In the genomic region with DNA sequence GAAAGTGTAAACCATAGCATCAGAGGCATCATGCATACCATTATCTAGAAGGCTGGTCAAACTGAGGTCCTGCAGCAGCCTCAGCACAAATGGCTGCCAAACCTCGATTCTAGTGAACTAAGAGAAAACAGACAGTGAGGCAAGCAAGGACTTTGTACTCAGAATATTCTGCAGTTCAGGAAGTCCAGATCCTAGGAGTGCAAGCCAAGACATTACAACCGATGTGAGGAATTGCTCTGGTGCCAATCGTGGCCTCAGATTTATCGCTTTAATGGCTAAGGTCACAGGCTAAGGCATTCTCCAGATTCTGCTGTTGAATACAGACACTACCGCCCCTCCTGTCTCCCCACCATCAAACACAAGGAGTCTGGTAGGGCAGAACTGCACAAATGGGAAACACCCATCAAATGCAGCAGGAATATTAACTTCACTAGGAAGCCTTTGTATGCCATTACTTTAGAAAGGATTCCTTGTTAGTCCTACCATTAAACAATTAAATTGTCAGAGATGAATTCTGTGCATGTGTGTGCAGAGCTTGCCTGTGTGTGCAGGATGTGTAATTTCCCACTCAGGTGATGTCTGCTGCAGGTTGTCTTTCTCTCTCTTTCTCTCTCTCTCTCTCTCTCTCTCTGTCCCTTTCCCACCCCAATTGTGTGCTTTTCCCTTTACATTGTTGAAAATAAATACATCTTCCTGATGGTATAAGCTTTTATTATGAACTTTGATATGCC, we compare ENCODE assay signal across 16 cellular contexts. TPM values are rescaled to one million over a fixed set of nuclear protein-coding genes. Genes with fewer than 3 reads are reported as not detected.
DNase-seq lines count a peak whose midpoint lies in the region; ATAC-seq, FAIRE-seq and TF ChIP-seq lines count a peak whose summit lies in the region.
"Had no signal": no experiment of that assay in that cellular context is flagged by ENCODE, and none has a peak within 500 bp of the region (broad histone marks: within the 10 kb centered on the region; RNA-seq: fewer than 3 reads in every experiment).

No MANE protein-coding gene starts in this region.

- H3K4me1 ChIP-seq in HEK293 (ENCODE audit: control insufficient read depth, insufficient read depth, low read length) (0 out of 2 replicates have a peak, but pooled peaks cover 5% of the 10 kb centered on the region), colonic mucosa (peaks cover 13% of the 10 kb centered on the region), small intestine (ENCODE audit: control insufficient read depth in 2 of 2, insufficient read depth in 1 of 2, low read depth in 1 of 2, low read length in 1 of 2) (peaks cover 0 to 3% of the 10 kb centered on the region in 2 donors), gastrocnemius medialis (no peaks in the 10 kb centered on the region)

- H3K27me3 ChIP-seq in colonic mucosa (no peaks in the 10 kb centered on the region), small intestine (ENCODE audit: control insufficient read depth in 2 of 2, insufficient read depth in 2 of 2, low read length in 2 of 2) (no peaks in the 10 kb centered on the region), gastrocnemius medialis (peaks cover 0 to 4% (median 0%) of the 10 kb centered on the region in 3 donors)

- H3K27ac Mint-ChIP-seq in mesothelial cell of epicardium = peak overlapping the region; percentile 89
- H3K27ac Mint-ChIP-seq: activated CD4-positive, alpha-beta T cell treated with anti-CD3 and anti-CD28 coated beads, Interleukin-2, amount 10 ng/mL, durations not matched to agents 24 days and 14 days had no signal

- no peaks in the 10 kb centered on the region for H3K36me3 ChIP-seq in HEK293 (ENCODE audit: control insufficient read depth in 2 of 2, insufficient read depth in 1 of 2, low read length in 2 of 2)
- H3K36me3 ChIP-seq in colonic mucosa = no peaks in the 10 kb centered on the region
- H3K36me3 ChIP-seq in small intestine (ENCODE audit: control insufficient read depth in 2 of 2, insufficient read depth in 2 of 2, low read length in 2 of 2) = no peaks in the 10 kb centered on the region
- H3K36me3 ChIP-seq in gastrocnemius medialis = no peaks in the 10 kb centered on the region

- no peaks in the 10 kb centered on the region for H3K9me3 Mint-ChIP-seq in mesothelial cell of epicardium
- H3K9me3 Mint-ChIP-seq: activated CD4-positive, alpha-beta T cell treated with anti-CD3 and anti-CD28 coated beads, Interleukin-2, amount 10 ng/mL, durations not matched to agents 24 days and 14 days; neural crest cell had no signal

- no peak for TF ChIP-seq POLR2A in gastrocnemius medialis (IDR thresholded peaks at IDR 0.05)

- peak overlapping the region in 1 of 2 donors; percentile 54 for H3K9ac ChIP-seq in colonic mucosa (ENCODE audit: low read depth in 2 of 2, low read length in 2 of 2)

- POLR2A ChIA-PET in HEK293 (lab: Yijun Ruan, JAX) = interaction anchor here (0.7 to 1.7 kb wide), 5 partner anchors 9 to 77 kb away, joined by 3 to 9 read pairs (median 5); a partner anchor contains a TSS

- H3K4me1 Mint-ChIP-seq in mesothelial cell of epicardium = peaks cover 19% of the 10 kb centered on the region
- H3K4me1 Mint-ChIP-seq: activated CD4-positive, alpha-beta T cell treated with anti-CD3 and anti-CD28 coated beads, Interleukin-2, amount 10 ng/mL, durations not matched to agents 24 days and 14 days had no signal

- no peak overlapping the region for H3K4me3 Mint-ChIP-seq in mesothelial cell of epicardium
- H3K4me3 Mint-ChIP-seq: activated CD4-positive, alpha-beta T cell treated with anti-CD3 and anti-CD28 coated beads, Interleukin-2, amount 10 ng/mL, durations not matched to agents 24 days and 14 days; neural crest cell had no signal

- no peaks in the 10 kb centered on the region for H3K27me3 Mint-ChIP-seq in mesothelial cell of epicardium (ENCODE audit: low read depth)

- no peak for TF ChIP-seq CTCF in HEK293 (tag by site-specific recombination; IDR thresholded peaks at IDR 0.05)
- TF ChIP-seq CTCF in colonic mucosa (IDR thresholded peaks at IDR 0.05) = no peak
- TF ChIP-seq CTCF in mesothelial cell of epicardium (IDR thresholded peaks at IDR 0.05; ENCODE audit: unreplicated experiment) = no peak
- TF ChIP-seq CTCF in gastrocnemius medialis (IDR thresholded peaks at IDR 0.05 in 4 of 5, conservative IDR thresholded peaks at IDR 0.05 in 1 of 5) = no peak

- H3K27ac ChIP-seq in HEK293 (ENCODE audit: extremely low read depth, low read depth, low read length) = no peak overlapping the region; the same call in 1 of the 2 replicates
- H3K27ac ChIP-seq in colonic mucosa = peak overlapping the region; percentile 79
- H3K27ac ChIP-seq in small intestine (ENCODE audit: low read depth in 1 of 2, low read length in 1 of 2) = peak overlapping the region in 1 of 2 donors; percentile 23
- no peak overlapping the region for H3K27ac ChIP-seq in gastrocnemius medialis

- H3K36me3 Mint-ChIP-seq in mesothelial cell of epicardium = no peaks in the 10 kb centered on the region

- intact Hi-C loops in colonic mucosa (cut with DNase I) = no loop called here
- intact Hi-C loops in gastrocnemius medialis (cut with DNase I; ENCODE audit: low total_unique reads) = no loop called here

- H3K4me3 ChIP-seq in HEK293 (ENCODE audit: low read depth, low read length) (no peak overlapping the region), colonic mucosa (no peak overlapping the region), small intestine (ENCODE audit: low read depth in 1 of 2, low read length in 2 of 2) (no peak overlapping the region), gastrocnemius medialis (no peak overlapping the region)
- H3K4me3 ChIP-seq: K562 had no signal

- no peak for ATAC-seq in gastrocnemius medialis
- ATAC-seq: K562 had no signal

- CTCF ChIA-PET in HEK293 (lab: Yijun Ruan, JAX) = interaction anchor here (0.6 to 1.8 kb wide), 3 partner anchors 11 to 658 kb away, joined by 3 to 13 read pairs (median 4); no protein-coding TSS in a partner anchor

- no peak for FAIRE-seq in small intestine (lab: Jason Lieb, UNC)
- FAIRE-seq: K562 had no signal

- DNase-seq in colonic mucosa (peak; percentile 59), mesothelial cell of epicardium (ENCODE audit: low spot score in 2 of 2, unreplicated experiment in 2 of 2) (no peak), small intestine (peak; percentile 86), NCI-H1092 treated with DMSO at 0.1 percent for 48 hours (lab: John Stamatoyannopoulos, UW) (no peak), gastrocnemius medialis (no peak), NCI-H2107 (lab: John Stamatoyannopoulos, UW) (no peak)
- DNase-seq in stimulated activated naive CD4-positive, alpha-beta T cell (lab: John Stamatoyannopoulos, UW) = no peak
- DNase-seq: activated CD4-positive, alpha-beta T cell treated with anti-CD3 and anti-CD28 coated beads, Interleukin-2, amount 10 ng/mL, durations not matched to agents 24 days and 14 days; activated CD8-positive, alpha-beta memory T cell treated with anti-CD3 and anti-CD28 coated beads, Interleukin-2, amount 50 U/mL, for 48 hours; cortex of kidney; GOT3; mammary epithelial cell; NCI-H774 had no signal

- in situ Hi-C loops in gastrocnemius medialis (cut with MboI; ENCODE audit: low sequenced_read_pairs in 4 of 4) = no loop called here

- WGBS in small intestine, 3 donors = 7 to 35% (median 31%) methylated on average over 5 of the region's 5 CpGs

- no peaks in the 10 kb centered on the region for H3K9me3 ChIP-seq in HEK293 (ENCODE audit: control insufficient read depth, insufficient read depth, low read depth, low read length)
- no peaks in the 10 kb centered on the region for H3K9me3 ChIP-seq in colonic mucosa
- H3K9me3 ChIP-seq in small intestine (ENCODE audit: control insufficient read depth, low read depth) = no peaks in the 10 kb centered on the region
- no peaks in the 10 kb centered on the region for H3K9me3 ChIP-seq in gastrocnemius medialis

TF ChIP-seq in HEK293, 187 proteins besides CTCF, POLR2A, EP300 and RAD21 (continues in another document):
- TF ChIP-seq YY2 (tag by site-specific recombination; IDR thresholded peaks at IDR 0.05) = no peak
- TF ChIP-seq ZNF354C (tag by site-specific recombination; IDR thresholded peaks at IDR 0.05; ENCODE audit: borderline replicate concordance, low read depth) = no peak
- TF ChIP-seq ZNF175 (tag by site-specific recombination; IDR thresholded peaks at IDR 0.05) = no peak
- TF ChIP-seq ZNF544 (tag by site-specific recombination; IDR thresholded peaks at IDR 0.05) = no peak
- TF ChIP-seq, protein P1, sequence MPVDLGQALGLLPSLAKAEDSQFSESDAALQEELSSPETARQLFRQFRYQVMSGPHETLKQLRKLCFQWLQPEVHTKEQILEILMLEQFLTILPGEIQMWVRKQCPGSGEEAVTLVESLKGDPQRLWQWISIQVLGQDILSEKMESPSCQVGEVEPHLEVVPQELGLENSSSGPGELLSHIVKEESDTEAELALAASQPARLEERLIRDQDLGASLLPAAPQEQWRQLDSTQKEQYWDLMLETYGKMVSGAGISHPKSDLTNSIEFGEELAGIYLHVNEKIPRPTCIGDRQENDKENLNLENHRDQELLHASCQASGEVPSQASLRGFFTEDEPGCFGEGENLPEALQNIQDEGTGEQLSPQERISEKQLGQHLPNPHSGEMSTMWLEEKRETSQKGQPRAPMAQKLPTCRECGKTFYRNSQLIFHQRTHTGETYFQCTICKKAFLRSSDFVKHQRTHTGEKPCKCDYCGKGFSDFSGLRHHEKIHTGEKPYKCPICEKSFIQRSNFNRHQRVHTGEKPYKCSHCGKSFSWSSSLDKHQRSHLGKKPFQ (tag by site-specific recombination; IDR thresholded peaks at IDR 0.05) = no peak
- TF ChIP-seq ZNF510 (tag by site-specific recombination; IDR thresholded peaks at IDR 0.05; ENCODE audit: insufficient replicate concordance) = no peak
- TF ChIP-seq, protein P2, sequence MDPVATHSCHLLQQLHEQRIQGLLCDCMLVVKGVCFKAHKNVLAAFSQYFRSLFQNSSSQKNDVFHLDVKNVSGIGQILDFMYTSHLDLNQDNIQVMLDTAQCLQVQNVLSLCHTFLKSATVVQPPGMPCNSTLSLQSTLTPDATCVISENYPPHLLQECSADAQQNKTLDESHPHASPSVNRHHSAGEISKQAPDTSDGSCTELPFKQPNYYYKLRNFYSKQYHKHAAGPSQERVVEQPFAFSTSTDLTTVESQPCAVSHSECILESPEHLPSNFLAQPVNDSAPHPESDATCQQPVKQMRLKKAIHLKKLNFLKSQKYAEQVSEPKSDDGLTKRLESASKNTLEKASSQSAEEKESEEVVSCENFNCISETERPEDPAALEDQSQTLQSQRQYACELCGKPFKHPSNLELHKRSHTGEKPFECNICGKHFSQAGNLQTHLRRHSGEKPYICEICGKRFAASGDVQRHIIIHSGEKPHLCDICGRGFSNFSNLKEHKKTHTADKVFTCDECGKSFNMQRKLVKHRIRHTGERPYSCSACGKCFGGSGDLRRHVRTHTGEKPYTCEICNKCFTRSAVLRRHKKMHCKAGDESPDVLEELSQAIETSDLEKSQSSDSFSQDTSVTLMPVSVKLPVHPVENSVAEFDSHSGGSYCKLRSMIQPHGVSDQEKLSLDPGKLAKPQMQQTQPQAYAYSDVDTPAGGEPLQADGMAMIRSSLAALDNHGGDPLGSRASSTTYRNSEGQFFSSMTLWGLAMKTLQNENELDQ (tag by site-specific recombination; IDR thresholded peaks at IDR 0.05; ENCODE audit: low read depth) = no peak

RNA-seq across cellular contexts. Expression of a gene that starts 9.3 kb away (rescaled TPM):
- total RNA-seq in colonic mucosa = 1 to 10 TPM; 4.2 to 4.6 TPM
- 7.4 to 8.2 TPM (median 8.1 TPM) in 3 replicates for total RNA-seq in mesothelial cell of epicardium
- under 1 TPM in 1 of 3 donors, not detected in 2; 0.88 TPM for polyA plus RNA-seq in small intestine
- total RNA-seq in gastrocnemius medialis = under 1 TPM in 3 of 4 donors, not detected in 1; 0.10 to 0.41 (median 0.16) TPM
- total RNA-seq: activated CD4-positive, alpha-beta T cell treated with anti-CD3 and anti-CD28 coated beads, Interleukin-2, amount 10 ng/mL, durations not matched to agents 24 days and 14 days; K562 had no signal
- polyA plus RNA-seq: K562 had no signal

Comparison
In these comparisons a context has a peak if more than half of its experiments do, and no peak if none do; other contexts are left out.
1. DNase-seq: peak in colonic mucosa (single experiment) and small intestine (single experiment); none in mesothelial cell of epicardium (0 of 2), stimulated activated naive CD4-positive, alpha-beta T cell (0 of 6), NCI-H1092 treated with DMSO at 0.1 percent for 48 hours (single experiment), gastrocnemius medialis (0 of 2) and NCI-H2107 (single experiment).